ENCODE assay signal across 15 cellular contexts in genomic region chr2:237412646-237413292, GRCh38. TPM values are rescaled to one million over a fixed set of nuclear protein-coding genes. Genes with fewer than 3 reads are reported as not detected.
DNase-seq lines count a peak whose midpoint lies in the region; ATAC-seq, FAIRE-seq and TF ChIP-seq lines count a peak whose summit lies in the region.
"Had no signal": no experiment of that assay in that cellular context is flagged by ENCODE, and none has a peak within 500 bp of the region (broad histone marks: within the 10 kb centered on the region; RNA-seq: fewer than 3 reads in every experiment).

No MANE protein-coding gene starts in this region.

- H3K27me3 Mint-ChIP-seq in brain: peaks cover 30% of the 10 kb centered on the region
- H3K27me3 Mint-ChIP-seq: activated CD4-positive, alpha-beta T cell treated with anti-CD3 and anti-CD28 coated beads, Interleukin-2, amount 10 ng/mL, durations not matched to agents 7 days and 5 days had no signal

- POLR2A ChIA-PET in AG04450 (lab: Yijun Ruan, JAX): interaction anchor here (0.8 to 2.9 kb wide), 11 partner anchors 8 to 216 kb away, joined by 3 to 25 read pairs (median 7); no protein-coding TSS in a partner anchor

- no peaks in the 10 kb centered on the region for H3K36me3 Mint-ChIP-seq in brain
- H3K36me3 Mint-ChIP-seq: natural killer cell treated with Interleukin-12 subunit alpha and Interleukin-12 subunit beta and Interleukin-15 and Interleukin-18, amount 100 ng/mL, for 72 hours had no signal

- peak; percentile 62 for ATAC-seq in sciatic nerve
- ATAC-seq in GM18520 (IDR thresholded peaks at IDR 0.05; ENCODE audit: unreplicated experiment): no peak
- ATAC-seq: natural killer cell treated with Interleukin-12 subunit alpha and Interleukin-12 subunit beta and Interleukin-15 and Interleukin-18, amount 100 ng/mL, for 72 hours; stimulated activated effector memory CD8-positive, alpha-beta T cell treated with anti-CD3 and anti-CD28 coated beads, Interleukin-12 subunit alpha, Interleukin-12 subunit beta, amount 100 ng/mL, for 72 hours had no signal

- peaks cover 0 to 4% of the 10 kb centered on the region in 2 donors for H3K4me1 ChIP-seq in kidney (ENCODE audit: control insufficient read depth in 1 of 2, insufficient read depth in 1 of 2, low read depth in 1 of 2, low read length in 2 of 2)

- H3K27ac ChIP-seq in AG04450 (ENCODE audit: low read depth, low read length) (peak overlapping the region; percentile 94), kidney (ENCODE audit: low read depth in 2 of 2, low read length in 2 of 2) (peak overlapping the region in 1 of 2 donors; percentile 73)

- CTCF ChIA-PET in AG04450 (lab: Charles Lee): interaction anchor here (1.0 to 7.0 kb wide), 5 partner anchors 9 to 100 kb away, joined by 3 to 48 read pairs (median 12); no protein-coding TSS in a partner anchor

- TF ChIP-seq CTCF in AG04450 (IDR thresholded peaks at IDR 0.05; ENCODE audit: low read depth, low read length) (no peak), brain (conservative IDR thresholded peaks at IDR 0.05) (no peak), kidney (IDR thresholded peaks at IDR 0.05; ENCODE audit: borderline replicate concordance, extremely low read depth, insufficient read depth) (no peak)

- peak overlapping the region in 3 of 5 experiments; percentile 78 to 88 (median 84) for H3K4me3 Mint-ChIP-seq in brain
- H3K4me3 Mint-ChIP-seq: activated CD4-positive, alpha-beta T cell treated with anti-CD3 and anti-CD28 coated beads, Interleukin-2, amount 10 ng/mL, durations not matched to agents 7 days and 5 days; natural killer cell treated with Interleukin-12 subunit alpha and Interleukin-12 subunit beta and Interleukin-15 and Interleukin-18, amount 100 ng/mL, for 72 hours; stimulated activated effector memory CD8-positive, alpha-beta T cell treated with anti-CD3 and anti-CD28 coated beads, Interleukin-12 subunit alpha, Interleukin-12 subunit beta, amount 100 ng/mL, for 72 hours had no signal

- DNase-seq in AG04450 (ENCODE audit: low read depth, low spot score): no peak
- no peak for DNase-seq in kidney
- DNase-seq in sciatic nerve (ENCODE audit: low spot score): no peak
- no peak for DNase-seq in NCI-H510A treated with DMSO at 0.1 percent for 48 hours (lab: John Stamatoyannopoulos, UW)
- DNase-seq in NCI-H2107 (lab: John Stamatoyannopoulos, UW): no peak
- DNase-seq in mesenteric fat pad (ENCODE audit: low spot score): no peak
- DNase-seq: activated CD4-positive, alpha-beta T cell treated with anti-CD3 and anti-CD28 coated beads, Interleukin-2, amount 10 ng/mL, durations not matched to agents 7 days and 5 days; activated naive CD4-positive, alpha-beta T cell treated with Interleukin-2 at 50 U/mL for 16 hours; NCI-H146; NK-92 treated with Interleukin-12 subunit alpha and Interleukin-12 subunit beta, amount 100 ng/mL, for 24 hours; SW 1271 had no signal

- H3K36me3 ChIP-seq in kidney (ENCODE audit: control insufficient read depth in 1 of 2, insufficient read depth in 2 of 2, low read length in 2 of 2): no peaks in the 10 kb centered on the region

- FAIRE-seq in kidney (lab: Jason Lieb, UNC): no peak

- intact Hi-C loops in kidney (cut with DNase I) (no loop called here), sciatic nerve (cut with DNase I) (loop anchor here (2.0 kb wide), 1 partner anchor 62 kb away; no protein-coding TSS in a partner anchor)

- no peaks in the 10 kb centered on the region; the same call in 1 of the 2 replicates for H3K9me3 ChIP-seq in AG04450 (ENCODE audit: control insufficient read depth, insufficient read depth, low read length)
- no peaks in the 10 kb centered on the region for H3K9me3 ChIP-seq in kidney (ENCODE audit: control insufficient read depth in 1 of 2, low read length in 2 of 2)

- H3K27ac Mint-ChIP-seq in brain: peak overlapping the region in 3 of 5 experiments; percentile 67 to 82 (median 76)
- H3K27ac Mint-ChIP-seq: activated CD4-positive, alpha-beta T cell treated with anti-CD3 and anti-CD28 coated beads, Interleukin-2, amount 10 ng/mL, durations not matched to agents 7 days and 5 days; natural killer cell treated with Interleukin-12 subunit alpha and Interleukin-12 subunit beta and Interleukin-15 and Interleukin-18, amount 100 ng/mL, for 72 hours; stimulated activated effector memory CD8-positive, alpha-beta T cell treated with anti-CD3 and anti-CD28 coated beads, Interleukin-12 subunit alpha, Interleukin-12 subunit beta, amount 100 ng/mL, for 72 hours had no signal

- H3K4me3 ChIP-seq in AG04450 (ENCODE audit: low read depth, low read length) (peak overlapping the region; percentile 100), kidney (ENCODE audit: low read length in 2 of 2) (peak overlapping the region; percentile 9 to 26)

- H3K9ac ChIP-seq in kidney (ENCODE audit: low read length in 2 of 2): no peak overlapping the region

- H3K4me1 Mint-ChIP-seq in brain: peaks cover 21% of the 10 kb centered on the region
- H3K4me1 Mint-ChIP-seq: activated CD4-positive, alpha-beta T cell treated with anti-CD3 and anti-CD28 coated beads, Interleukin-2, amount 10 ng/mL, durations not matched to agents 7 days and 5 days; stimulated activated effector memory CD8-positive, alpha-beta T cell treated with anti-CD3 and anti-CD28 coated beads, Interleukin-12 subunit alpha, Interleukin-12 subunit beta, amount 100 ng/mL, for 72 hours had no signal

- no peaks in the 10 kb centered on the region for H3K27me3 ChIP-seq in AG04450 (ENCODE audit: control insufficient read depth, insufficient read depth, low read length)

- no peaks in the 10 kb centered on the region for H3K9me3 Mint-ChIP-seq in brain
- H3K9me3 Mint-ChIP-seq: activated CD4-positive, alpha-beta T cell treated with anti-CD3 and anti-CD28 coated beads, Interleukin-2, amount 10 ng/mL, durations not matched to agents 7 days and 5 days; natural killer cell treated with Interleukin-12 subunit alpha and Interleukin-12 subunit beta and Interleukin-15 and Interleukin-18, amount 100 ng/mL, for 72 hours; stimulated activated effector memory CD8-positive, alpha-beta T cell treated with anti-CD3 and anti-CD28 coated beads, Interleukin-12 subunit alpha, Interleukin-12 subunit beta, amount 100 ng/mL, for 72 hours had no signal

RNA-seq across cellular contexts. Expression of gene COL6A3, which starts 1.2 kb away (rescaled TPM):
- polyA plus RNA-seq in AG04450 (2011; rRNA removed): 1,384 and 2,107 TPM in 2 replicates
- polyA minus RNA-seq in AG04450 (2011; rRNA and poly(A)+ RNA removed): 2,516 and 3,153 TPM in 2 replicates
- 4.8 TPM for polyA plus RNA-seq in brain (ENCODE audit: insufficient read depth, low read depth, low replicate concordance)
- 59.5 TPM for total RNA-seq in kidney
- 3.8 TPM for polyA plus RNA-seq in kidney (ENCODE audit: insufficient read depth, low read depth, low replicate concordance)
- 198 TPM for total RNA-seq in sciatic nerve
- total RNA-seq in mesenteric fat pad: 409 TPM
